Comparison of ENCODE assay signal across 32 cellular contexts in genomic region chr15:52997123-52997522, GRCh38.
A peak's percentile ranks its signal among the peaks of the same experiment; 100 is the strongest.
DNase-seq lines count a peak whose midpoint lies in the region; ATAC-seq, FAIRE-seq and TF ChIP-seq lines count a peak whose summit lies in the region.
"Had no signal": no experiment of that assay in that cellular context is flagged by ENCODE, and none has a peak within 500 bp of the region (broad histone marks: within the 10 kb centered on the region; RNA-seq: fewer than 3 reads in every experiment).

No MANE protein-coding gene starts in this region.

- no peak for TF ChIP-seq EP300 in A549 (IDR thresholded peaks at IDR 0.05)

- H3K36me3 Mint-ChIP-seq in stimulated activated effector memory CD8-positive, alpha-beta T cell treated with anti-CD3 and anti-CD28 coated beads, Interleukin-12 subunit alpha, Interleukin-12 subunit beta, amount 100 ng/mL, for 72 hours, result no peaks in the 10 kb centered on the region
- H3K36me3 Mint-ChIP-seq: CD14-positive monocyte; CD4-positive, alpha-beta memory T cell; CD4-positive, CD25-positive, alpha-beta regulatory T cell; CD8-positive, alpha-beta T cell had no signal

- no peaks in the 10 kb centered on the region for H3K4me1 Mint-ChIP-seq in stimulated activated effector memory CD8-positive, alpha-beta T cell treated with anti-CD3 and anti-CD28 coated beads, Interleukin-12 subunit alpha, Interleukin-12 subunit beta, amount 100 ng/mL, for 72 hours
- H3K4me1 Mint-ChIP-seq: B cell; CD14-positive monocyte; CD4-positive, alpha-beta memory T cell; CD4-positive, CD25-positive, alpha-beta regulatory T cell; CD8-positive, alpha-beta memory T cell had no signal

- TF ChIP-seq POLR2A in A549 (IDR thresholded peaks at IDR 0.05; ENCODE audit: low read length), result no peak

- POLR2A ChIA-PET in A549 (lab: Yijun Ruan, JAX), result no interaction called here

- H3K4me3 Mint-ChIP-seq in stimulated activated effector memory CD8-positive, alpha-beta T cell treated with anti-CD3 and anti-CD28 coated beads, Interleukin-12 subunit alpha, Interleukin-12 subunit beta, amount 100 ng/mL, for 72 hours, result no peak overlapping the region
- H3K4me3 Mint-ChIP-seq: B cell; CD14-positive monocyte; CD4-positive, alpha-beta memory T cell; CD4-positive, alpha-beta T cell; CD4-positive, CD25-positive, alpha-beta regulatory T cell; CD8-positive, alpha-beta memory T cell; CD8-positive, alpha-beta T cell had no signal

- no peak overlapping the region for H3K27ac Mint-ChIP-seq in stimulated activated effector memory CD8-positive, alpha-beta T cell treated with anti-CD3 and anti-CD28 coated beads, Interleukin-12 subunit alpha, Interleukin-12 subunit beta, amount 100 ng/mL, for 72 hours
- H3K27ac Mint-ChIP-seq: B cell; CD14-positive monocyte; CD4-positive, alpha-beta memory T cell; CD4-positive, alpha-beta T cell; CD4-positive, CD25-positive, alpha-beta regulatory T cell; CD8-positive, alpha-beta memory T cell; CD8-positive, alpha-beta T cell had no signal

- no peak overlapping the region for H3K4me3 ChIP-seq in A549
- H3K4me3 ChIP-seq: BLaER1; BLaER1 treated with 17β-estradiol and CSF1 and Interleukin-3, amounts not matched to agents 10 nM and 100 nM had no signal

- no peak for TF ChIP-seq RAD21 in A549 (conservative IDR thresholded peaks at IDR 0.05 in 1 of 2, IDR thresholded peaks at IDR 0.05 in 1 of 2)

- ATAC-seq in A549, result no peak
- peak; percentile 50 for ATAC-seq in left lobe of liver
- ATAC-seq in stimulated activated effector memory CD8-positive, alpha-beta T cell treated with anti-CD3 and anti-CD28 coated beads, Interleukin-12 subunit alpha, Interleukin-12 subunit beta, amount 100 ng/mL, for 72 hours, result no peak
- ATAC-seq: CD8-positive, alpha-beta T cell had no signal

- no peaks in the 10 kb centered on the region for H3K4me1 ChIP-seq in A549
- H3K4me1 ChIP-seq: BE2C; BLaER1; BLaER1 treated with 17β-estradiol and CSF1 and Interleukin-3, amounts not matched to agents 10 nM and 100 nM; Caco-2 had no signal

- no peak for TF ChIP-seq CTCF in A549 (IDR thresholded peaks at IDR 0.05)

- H3K9me3 ChIP-seq in A549, result no peaks in the 10 kb centered on the region
- H3K9me3 ChIP-seq: BE2C, Caco-2 had no signal

- H3K4me2 ChIP-seq in A549, result no peak overlapping the region
- H3K4me2 ChIP-seq: BLaER1; BLaER1 treated with 17β-estradiol and CSF1 and Interleukin-3, amounts not matched to agents 10 nM and 100 nM had no signal

- H3K9me3 Mint-ChIP-seq in stimulated activated effector memory CD8-positive, alpha-beta T cell treated with anti-CD3 and anti-CD28 coated beads, Interleukin-12 subunit alpha, Interleukin-12 subunit beta, amount 100 ng/mL, for 72 hours, result peaks cover 16% of the 10 kb centered on the region

- FAIRE-seq in A549 (lab: Jason Lieb, UNC), result peak; percentile 49
- FAIRE-seq: A204.1, D721Med had no signal

- CTCF ChIA-PET in A549 (lab: Yijun Ruan, JAX), result no interaction called here

- no peak for DNase-seq in A549 (ENCODE audit: low read depth in 1 of 2, low spot score in 1 of 2)
- DNase-seq in left lobe of liver (ENCODE audit: low spot score), result no peak
- no peak for DNase-seq in SKM-1 treated with dmso at 0.1 percent for 144 hours (lab: John Stamatoyannopoulos, UW; ENCODE audit: unreplicated experiment)
- DNase-seq in stimulated activated effector memory CD8-positive, alpha-beta T cell treated with anti-CD3 and anti-CD28 coated beads, Interleukin-12 subunit alpha, Interleukin-12 subunit beta, amount 100 ng/mL, for 72 hours (ENCODE audit: low spot score in 2 of 2), result no peak
- DNase-seq: 8988T; ACHN; AML-193; BE2C; C1 segment of cervical spinal cord; Caco-2; Calu3; CD4-positive, alpha-beta memory T cell; CD4-positive, alpha-beta T cell; CD4-positive, CD25-positive, alpha-beta regulatory T cell; CD8-positive, alpha-beta memory T cell; CD8-positive, alpha-beta T cell; COR-L47; DMS 273 treated with DMSO at 0.1 percent for 48 hours; DMS153; DMS53; DMS79; DMS79 treated with DMSO at 0.1 percent for 48 hours; DND-41; EL had no signal

- no peak overlapping the region for H3K27ac ChIP-seq in A549
- H3K27ac ChIP-seq: 22Rv1; BLaER1; BLaER1 treated with 17β-estradiol and CSF1 and Interleukin-3, amounts not matched to agents 10 nM and 100 nM; C4-2B had no signal

TF ChIP-seq in A549, 52 proteins besides CTCF, POLR2A, EP300 and RAD21:
- TF ChIP-seq HDAC2 (IDR thresholded peaks at IDR 0.05) (no peak), CHD4 (IDR thresholded peaks at IDR 0.05; ENCODE audit: borderline replicate concordance) (no peak), TP53 (CRISPR knock-in tag; IDR thresholded peaks at IDR 0.05) (no peak), NR3C1 (IDR thresholded peaks at IDR 0.05) (no peak), POLR2AphosphoS2 (conservative IDR thresholded peaks at IDR 0.05; ENCODE audit: low read length) (no peak), CEBPB (IDR thresholded peaks at IDR 0.05) (no peak), EHF (CRISPR knock-in tag; IDR thresholded peaks at IDR 0.05) (no peak), CBX8 (IDR thresholded peaks at IDR 0.05) (no peak), HOXB13 (CRISPR knock-in tag; IDR thresholded peaks at IDR 0.05; ENCODE audit: low read depth) (no peak), HOXA7 (CRISPR knock-in tag; IDR thresholded peaks at IDR 0.05) (no peak), HOXB5 (CRISPR knock-in tag; IDR thresholded peaks at IDR 0.05) (no peak), NPAS2 (CRISPR knock-in tag; IDR thresholded peaks at IDR 0.05; ENCODE audit: borderline replicate concordance) (no peak), MYC (IDR thresholded peaks at IDR 0.05; ENCODE audit: borderline replicate concordance, low read length) (no peak), HEYL (CRISPR knock-in tag; IDR thresholded peaks at IDR 0.05) (no peak), FOSB (CRISPR knock-in tag; IDR thresholded peaks at IDR 0.05) (no peak)
